Comparison of ENCODE assay signal across 21 cellular contexts in genomic region chr3:27796365-27796875, GRCh38.
"Had no signal": no experiment of that assay in that cellular context is flagged by ENCODE, and none has a peak within 500 bp of the region (broad histone marks: within the 10 kb centered on the region; RNA-seq: fewer than 3 reads in every experiment).

No MANE protein-coding gene starts in this region.

- H3K27ac Mint-ChIP-seq: naive thymus-derived CD8-positive, alpha-beta T cell; stimulated activated naive B cell treated with anti-CD40 and anti-IgM and Interleukin-4, amounts not matched to agents 10 μg/mL and 1 μg/mL and 100 μg/mL, for 72 hours had no signal

- H3K36me3 ChIP-seq: gastrocnemius medialis, heart right ventricle, sigmoid colon, tibial nerve had no signal

- H3K27ac ChIP-seq: dorsolateral prefrontal cortex, gastrocnemius medialis, heart right ventricle, sigmoid colon, skin epidermis, testis, tibial nerve had no signal

- DNase-seq: cortex of kidney; dorsolateral prefrontal cortex; effector CD8-positive, alpha-beta T cell; gastrocnemius medialis; heart right ventricle; hypothalamus; islet precursor cell; mucosa of descending colon; naive thymus-derived CD8-positive, alpha-beta T cell; posterior cingulate gyrus; sigmoid colon; stimulated activated CD4-positive, alpha-beta T cell treated with anti-CD3 and anti-CD28 coated beads, Interleukin-2, amount 100 ng/mL, for 24 hours; stimulated activated CD4-positive, alpha-beta T cell treated with anti-CD3 and anti-CD28 coated beads, Interleukin-4, amount 100 ng/mL, for 4 hours; stimulated activated naive B cell treated with anti-CD40 and anti-IgM and Interleukin-4, amounts not matched to agents 10 μg/mL and 1 μg/mL and 100 μg/mL, for 72 hours; stimulated activated naive CD8-positive, alpha-beta T cell treated with anti-CD3 and anti-CD28 coated beads, Interleukin-15, amount 100 ng/mL, for 72 hours; testis had no signal

- H3K4me1 ChIP-seq: gastrocnemius medialis, heart right ventricle, sigmoid colon, testis, tibial nerve had no signal

- H3K4me1 Mint-ChIP-seq: neural crest cell; stimulated activated naive B cell treated with anti-CD40 and anti-IgM and Interleukin-4, amounts not matched to agents 10 μg/mL and 1 μg/mL and 100 μg/mL, for 72 hours had no signal

- H3K4me3 Mint-ChIP-seq: naive thymus-derived CD8-positive, alpha-beta T cell; neural crest cell; stimulated activated naive B cell treated with anti-CD40 and anti-IgM and Interleukin-4, amounts not matched to agents 10 μg/mL and 1 μg/mL and 100 μg/mL, for 72 hours; stimulated activated naive CD8-positive, alpha-beta T cell treated with anti-CD3 and anti-CD28 coated beads, Interleukin-15, amount 100 ng/mL, for 72 hours had no signal

- H3K27me3 Mint-ChIP-seq: naive thymus-derived CD8-positive, alpha-beta T cell; stimulated activated naive CD8-positive, alpha-beta T cell treated with anti-CD3 and anti-CD28 coated beads, Interleukin-15, amount 100 ng/mL, for 72 hours had no signal

- H3K9me3 Mint-ChIP-seq: naive thymus-derived CD8-positive, alpha-beta T cell; neural crest cell; stimulated activated naive B cell treated with anti-CD40 and anti-IgM and Interleukin-4, amounts not matched to agents 10 μg/mL and 1 μg/mL and 100 μg/mL, for 72 hours had no signal

- H3K36me3 Mint-ChIP-seq: naive thymus-derived CD8-positive, alpha-beta T cell; stimulated activated naive B cell treated with anti-CD40 and anti-IgM and Interleukin-4, amounts not matched to agents 10 μg/mL and 1 μg/mL and 100 μg/mL, for 72 hours had no signal

- H3K27me3 ChIP-seq: gastrocnemius medialis, sigmoid colon, testis, tibial nerve had no signal

- ATAC-seq: esophagus mucosa; gastrocnemius medialis; heart right ventricle; left lobe of liver; mucosa of descending colon; naive thymus-derived CD8-positive, alpha-beta T cell; stimulated activated naive B cell treated with anti-CD40 and anti-IgM and Interleukin-4, amounts not matched to agents 10 μg/mL and 1 μg/mL and 100 μg/mL, for 72 hours had no signal

- H3K4me3 ChIP-seq: dorsolateral prefrontal cortex, gastrocnemius medialis, heart right ventricle, mucosa of descending colon, sigmoid colon, skin epidermis, testis, tibial nerve had no signal

- H3K9me3 ChIP-seq: gastrocnemius medialis, heart right ventricle, mucosa of descending colon, sigmoid colon, testis, tibial nerve had no signal
